ENCODE assay signal across 24 cellular contexts in genomic region chr4:183284229-183284628, GRCh38. TPM values are rescaled to one million over a fixed set of nuclear protein-coding genes. Genes with fewer than 3 reads are reported as not detected.
"Had no signal": no experiment of that assay in that cellular context is flagged by ENCODE, and none has a peak within 500 bp of the region (broad histone marks: within the 10 kb centered on the region; RNA-seq: fewer than 3 reads in every experiment).

No MANE protein-coding gene starts in this region.

- H3K9me3 Mint-ChIP-seq: activated CD4-positive, alpha-beta T cell treated with anti-CD3 and anti-CD28 coated beads, Interleukin-2, amount 10 ng/mL, durations not matched to agents 7 days and 5 days; activated naive CD4-positive, alpha-beta T cell treated with anti-CD3 and anti-CD28 coated beads, Interleukin-2, amount 10 ng/mL, durations not matched to agents 7 days and 5 days; activated naive CD8-positive, alpha-beta T cell treated with anti-CD3 and anti-CD28 coated beads, Interleukin-2, amount 50 U/mL, for 24 hours; neural progenitor cell had no signal

- H3K9me3 ChIP-seq: heart right ventricle, left ventricle myocardium inferior, prostate gland, right atrium auricular region, tibial nerve had no signal

- H3K27ac ChIP-seq: brain microvascular endothelial cell, dorsolateral prefrontal cortex, heart right ventricle, left ventricle myocardium inferior, neural progenitor cell, prostate gland, right atrium auricular region, skin epidermis, tibial nerve had no signal

- H3K4me1 Mint-ChIP-seq: activated CD4-positive, alpha-beta T cell treated with anti-CD3 and anti-CD28 coated beads, Interleukin-2, amount 10 ng/mL, durations not matched to agents 7 days and 5 days; activated naive CD4-positive, alpha-beta T cell treated with anti-CD3 and anti-CD28 coated beads, Interleukin-2, amount 10 ng/mL, durations not matched to agents 7 days and 5 days; activated naive CD8-positive, alpha-beta T cell treated with anti-CD3 and anti-CD28 coated beads, Interleukin-2, amount 50 U/mL, for 24 hours; neural progenitor cell had no signal

- H3K4me3 ChIP-seq: dorsolateral prefrontal cortex, heart right ventricle, left ventricle myocardium inferior, neural progenitor cell, prostate gland, right atrium auricular region, skin epidermis, tibial nerve had no signal

- H3K9ac ChIP-seq: neural progenitor cell had no signal

- H3K4me1 ChIP-seq: heart right ventricle, left ventricle myocardium inferior, neural progenitor cell, prostate gland, right atrium auricular region, tibial nerve had no signal

- DNase-seq: activated CD4-positive, alpha-beta T cell treated with anti-CD3 and anti-CD28 coated beads, Interleukin-2, amount 10 ng/mL, durations not matched to agents 7 days and 5 days; activated CD8-positive, alpha-beta T cell treated with anti-CD3 and anti-CD28 coated beads, Interleukin-2, amount 10 ng/mL, durations not matched to agents 7 days and 5 days; activated effector memory CD4-positive, alpha-beta T cell treated with Interleukin-2 at 50 U/mL for 16 hours; activated naive CD4-positive, alpha-beta T cell treated with anti-CD3 and anti-CD28 coated beads, Interleukin-2, amount 10 ng/mL, durations not matched to agents 7 days and 5 days; activated naive CD8-positive, alpha-beta T cell treated with anti-CD3 and anti-CD28 coated beads, Interleukin-2, amount 50 U/mL, for 24 hours; activated T-cell treated with anti-CD3 and anti-CD28 coated beads, Interleukin-2, amount 50 U/mL, for 48 hours; anterior cingulate cortex; brain microvascular endothelial cell; central memory CD4-positive, alpha-beta T cell; dorsolateral prefrontal cortex; heart right ventricle; left ventricle myocardium inferior; stimulated activated naive CD8-positive, alpha-beta T cell treated with anti-CD3 and anti-CD28 coated beads, Interleukin-15, Interleukin-2, amounts not matched to agents 100 U/mL and 50 U/mL, for 24 hours; substantia nigra had no signal

- H3K27me3 ChIP-seq: brain microvascular endothelial cell, dorsolateral prefrontal cortex, heart right ventricle, neural progenitor cell, right atrium auricular region, tibial nerve had no signal

- H3K4me3 Mint-ChIP-seq: activated CD4-positive, alpha-beta T cell treated with anti-CD3 and anti-CD28 coated beads, Interleukin-2, amount 10 ng/mL, durations not matched to agents 7 days and 5 days; activated CD8-positive, alpha-beta T cell treated with anti-CD3 and anti-CD28 coated beads, Interleukin-2, amount 10 ng/mL, durations not matched to agents 7 days and 5 days; activated naive CD4-positive, alpha-beta T cell treated with anti-CD3 and anti-CD28 coated beads, Interleukin-2, amount 10 ng/mL, durations not matched to agents 7 days and 5 days; activated naive CD8-positive, alpha-beta T cell treated with anti-CD3 and anti-CD28 coated beads, Interleukin-2, amount 50 U/mL, for 24 hours; neural progenitor cell had no signal

- H3K4me2 ChIP-seq: neural progenitor cell had no signal

- ATAC-seq: activated CD4-positive, CD25-positive, alpha-beta regulatory T cell treated with anti-CD3 and anti-CD28 coated beads, Interleukin-2, amount 50 U/mL, for 24 hours; activated CD8-positive, alpha-beta T cell treated with anti-CD3 and anti-CD28 coated beads, Interleukin-2, amount 10 ng/mL, durations not matched to agents 7 days and 5 days; activated naive CD8-positive, alpha-beta T cell treated with anti-CD3 and anti-CD28 coated beads, Interleukin-2, amount 50 U/mL, for 24 hours; heart right ventricle; stimulated activated naive CD8-positive, alpha-beta T cell treated with anti-CD3 and anti-CD28 coated beads, Interleukin-15, Interleukin-2, amounts not matched to agents 100 U/mL and 50 U/mL, for 24 hours had no signal

- H3K36me3 ChIP-seq: prostate gland had no signal

- H2AFZ ChIP-seq: neural progenitor cell had no signal

- H3K27me3 Mint-ChIP-seq: activated naive CD4-positive, alpha-beta T cell treated with anti-CD3 and anti-CD28 coated beads, Interleukin-2, amount 10 ng/mL, durations not matched to agents 7 days and 5 days had no signal

- H3K36me3 Mint-ChIP-seq: activated naive CD4-positive, alpha-beta T cell treated with anti-CD3 and anti-CD28 coated beads, Interleukin-2, amount 10 ng/mL, durations not matched to agents 7 days and 5 days had no signal

RNA-seq across cellular contexts. Expression of gene CLDN22, which starts 35.8 kb away (rescaled TPM):
- total RNA-seq: activated CD4-positive, alpha-beta T cell treated with anti-CD3 and anti-CD28 coated beads, Interleukin-2, amount 10 ng/mL, durations not matched to agents 7 days and 5 days; activated CD8-positive, alpha-beta T cell treated with anti-CD3 and anti-CD28 coated beads, Interleukin-2, amount 10 ng/mL, durations not matched to agents 7 days and 5 days; dorsolateral prefrontal cortex; epithelial cell of proximal tubule; heart right ventricle; kidney epithelial cell; left ventricle myocardium inferior; mononuclear cell; osteocyte; prostate gland; right atrium auricular region; tibial nerve had no signal

RNA-seq across cellular contexts. Expression of gene CLDN24, which starts 38.0 kb away (rescaled TPM):
- total RNA-seq: activated CD4-positive, alpha-beta T cell treated with anti-CD3 and anti-CD28 coated beads, Interleukin-2, amount 10 ng/mL, durations not matched to agents 7 days and 5 days; activated CD8-positive, alpha-beta T cell treated with anti-CD3 and anti-CD28 coated beads, Interleukin-2, amount 10 ng/mL, durations not matched to agents 7 days and 5 days; epithelial cell of proximal tubule; heart right ventricle; kidney epithelial cell; left ventricle myocardium inferior; mononuclear cell; osteocyte; prostate gland; right atrium auricular region; tibial nerve had no signal
